8 cellular contexts compared by ENCODE assay signal in genomic region chr5:108381034-108381954, GRCh38. TPM values are rescaled to one million over a fixed set of nuclear protein-coding genes. Genes with fewer than 3 reads are reported as not detected.
DNase-seq lines count a peak whose midpoint lies in the region; ATAC-seq and TF ChIP-seq lines count a peak whose summit lies in the region.

No MANE protein-coding gene starts in this region.

- H3K4me3 Mint-ChIP-seq in activated T-helper 17 cell treated with anti-CD3 and anti-CD28 coated beads, Interleukin-2, amount 50 U/mL, for 72 hours, result peak overlapping the region; percentile 86
- H3K4me3 Mint-ChIP-seq in nephron progenitor cell, result peak overlapping the region; percentile 77
- peak overlapping the region; percentile 77 for H3K4me3 Mint-ChIP-seq in stimulated activated naive CD8-positive, alpha-beta T cell treated with anti-CD3 and anti-CD28 coated beads, Interleukin-15, Interleukin-2, amounts not matched to agents 100 ng/mL and 50 ng/mL, for 24 hours

- peak overlapping the region; percentile 91 for H2AFZ ChIP-seq in OCI-LY7 (ENCODE audit: low read length)

- no peaks in the 10 kb centered on the region for H3K36me3 ChIP-seq in BLaER1
- peaks cover 7% of the 10 kb centered on the region; the same call in 1 of the 2 replicates for H3K36me3 ChIP-seq in OCI-LY7 (ENCODE audit: insufficient read depth, low read length)

- H3K9ac ChIP-seq in BLaER1, result peak overlapping the region; percentile 95

- H3K27me3 ChIP-seq in BLaER1, result no peaks in the 10 kb centered on the region

- POLR2A ChIA-PET in OCI-LY7 (lab: Charles Lee), result interaction anchor here (1.3 to 1.8 kb wide), 4 partner anchors 9 to 36 kb away, joined by 3 to 7 read pairs (median 4); no protein-coding TSS in a partner anchor

- DNase-seq in OCI-LY7 (ENCODE audit: low spot score) (peak; percentile 82), fibroblast of pulmonary artery (ENCODE audit: low read depth) (peak; percentile 68), nephron progenitor cell (peak; percentile 72)

- peaks cover 8% of the 10 kb centered on the region for H4K20me1 ChIP-seq in BLaER1
- no peaks in the 10 kb centered on the region for H4K20me1 ChIP-seq in OCI-LY7 (ENCODE audit: insufficient read depth, low read length)

- H3K4me1 Mint-ChIP-seq in activated T-helper 17 cell treated with anti-CD3 and anti-CD28 coated beads, Interleukin-2, amount 50 U/mL, for 72 hours, result peaks cover 17% of the 10 kb centered on the region
- peaks cover 39% of the 10 kb centered on the region for H3K4me1 Mint-ChIP-seq in nephron progenitor cell
- peaks cover 43% of the 10 kb centered on the region for H3K4me1 Mint-ChIP-seq in stimulated activated naive CD8-positive, alpha-beta T cell treated with anti-CD3 and anti-CD28 coated beads, Interleukin-15, Interleukin-2, amounts not matched to agents 100 ng/mL and 50 ng/mL, for 24 hours (ENCODE audit: low read depth)

- CTCF ChIA-PET in OCI-LY7 (lab: Charles Lee; ENCODE audit: unreplicated experiment), result no interaction called here

- H3K27me3 Mint-ChIP-seq in activated T-helper 17 cell treated with anti-CD3 and anti-CD28 coated beads, Interleukin-2, amount 50 U/mL, for 72 hours, result no peaks in the 10 kb centered on the region
- no peaks in the 10 kb centered on the region for H3K27me3 Mint-ChIP-seq in nephron progenitor cell (ENCODE audit: low read depth, poor library complexity)
- H3K27me3 Mint-ChIP-seq in stimulated activated naive CD8-positive, alpha-beta T cell treated with anti-CD3 and anti-CD28 coated beads, Interleukin-15, Interleukin-2, amounts not matched to agents 100 ng/mL and 50 ng/mL, for 24 hours, result no peaks in the 10 kb centered on the region

- H3K9me3 Mint-ChIP-seq in activated T-helper 17 cell treated with anti-CD3 and anti-CD28 coated beads, Interleukin-2, amount 50 U/mL, for 72 hours, result no peaks in the 10 kb centered on the region
- peaks cover 19% of the 10 kb centered on the region for H3K9me3 Mint-ChIP-seq in nephron progenitor cell
- H3K9me3 Mint-ChIP-seq in stimulated activated naive CD8-positive, alpha-beta T cell treated with anti-CD3 and anti-CD28 coated beads, Interleukin-15, Interleukin-2, amounts not matched to agents 100 ng/mL and 50 ng/mL, for 24 hours, result peaks cover 6% of the 10 kb centered on the region

- H3K79me2 ChIP-seq in OCI-LY7 (ENCODE audit: insufficient read depth, low read depth, low read length), result peaks cover 33% of the 10 kb centered on the region; the same call in 1 of the 2 replicates

- peak; percentile 51 for ATAC-seq in GM18909 (IDR thresholded peaks at IDR 0.05; ENCODE audit: poor library complexity, unreplicated experiment)
- peak; percentile 54 for ATAC-seq in HG03159 (IDR thresholded peaks at IDR 0.05; ENCODE audit: unreplicated experiment)
- ATAC-seq in activated T-helper 17 cell treated with anti-CD3 and anti-CD28 coated beads, Interleukin-2, amount 50 U/mL, for 72 hours (replicated peaks), result peak; percentile 69

- no peak overlapping the region for H3K27ac Mint-ChIP-seq in activated T-helper 17 cell treated with anti-CD3 and anti-CD28 coated beads, Interleukin-2, amount 50 U/mL, for 72 hours
- peak overlapping the region; percentile 71 for H3K27ac Mint-ChIP-seq in nephron progenitor cell
- peak overlapping the region; percentile 83 for H3K27ac Mint-ChIP-seq in stimulated activated naive CD8-positive, alpha-beta T cell treated with anti-CD3 and anti-CD28 coated beads, Interleukin-15, Interleukin-2, amounts not matched to agents 100 ng/mL and 50 ng/mL, for 24 hours

- H3K9me3 ChIP-seq in BLaER1 (peaks cover 11% of the 10 kb centered on the region), OCI-LY7 (ENCODE audit: low read length) (peaks cover 9% of the 10 kb centered on the region; the same call in 1 of the 2 replicates)

- intact Hi-C loops in OCI-LY7 (cut with micrococcal nuclease; ENCODE audit: unreplicated experiment), result loop anchor here (5.0 to 10.0 kb wide), 4 partner anchors 364 to 1314 kb away; partner anchors contain the start of gene FER

- H3K4me1 ChIP-seq in BLaER1, result peaks cover 21% of the 10 kb centered on the region
- H3K4me1 ChIP-seq in OCI-LY7 (ENCODE audit: insufficient read depth, low read length, poor library complexity, severe bottlenecking), result peaks cover 28% of the 10 kb centered on the region

- no peaks in the 10 kb centered on the region for H3K36me3 Mint-ChIP-seq in activated T-helper 17 cell treated with anti-CD3 and anti-CD28 coated beads, Interleukin-2, amount 50 U/mL, for 72 hours (ENCODE audit: low read depth)
- peaks cover 22% of the 10 kb centered on the region for H3K36me3 Mint-ChIP-seq in nephron progenitor cell (ENCODE audit: low read depth)
- peaks cover 13% of the 10 kb centered on the region for H3K36me3 Mint-ChIP-seq in stimulated activated naive CD8-positive, alpha-beta T cell treated with anti-CD3 and anti-CD28 coated beads, Interleukin-15, Interleukin-2, amounts not matched to agents 100 ng/mL and 50 ng/mL, for 24 hours (ENCODE audit: low read depth)

- H3K4me3 ChIP-seq in BLaER1 (peak overlapping the region; percentile 94), OCI-LY7 (ENCODE audit: low read depth, low read length, poor library complexity, severe bottlenecking) (peak overlapping the region; percentile 92), fibroblast of pulmonary artery (replicated peaks; ENCODE audit: low read depth, low read length) (peak overlapping the region; percentile 74)

- H3K4me2 ChIP-seq in BLaER1 (peak overlapping the region; percentile 89), OCI-LY7 (ENCODE audit: low read length) (peak overlapping the region; percentile 91)

- H3K27ac ChIP-seq in BLaER1 (peak overlapping the region; percentile 97), OCI-LY7 (ENCODE audit: low read depth, low read length, poor library complexity, severe bottlenecking) (peak overlapping the region; percentile 92)

- BruUV-seq in OCI-LY7 (replicated peaks; lab: Mats Ljungman, UMichigan), result no TSS peak

- no peaks in the 10 kb centered on the region for H3K9me2 ChIP-seq in OCI-LY7 (ENCODE audit: insufficient read depth, low read length)

- TF ChIP-seq CTCF in OCI-LY7 (conservative IDR thresholded peaks at IDR 0.05; ENCODE audit: low read length), result no peak
- TF ChIP-seq CTCF in fibroblast of pulmonary artery (IDR thresholded peaks at IDR 0.05; ENCODE audit: low read length, missing control alignments), result no peak
- no peak for TF ChIP-seq CTCF in nephron progenitor cell (IDR thresholded peaks at IDR 0.05)

RNA-seq across cellular contexts. Expression of gene FBXL17, which starts 0.6 kb away (rescaled TPM):
- 10.2 TPM in 2 replicates for total RNA-seq in OCI-LY7 (2014; rRNA removed; shearing (Covaris generic))
- total RNA-seq in OCI-LY7 (2022), result 20.5 and 21.6 TPM in 2 replicates
- total RNA-seq in activated T-helper 17 cell treated with anti-CD3 and anti-CD28 coated beads, Interleukin-2, amount 50 U/mL, for 72 hours, result 1 to 10 TPM; 5.9 to 9.1 TPM

Comparison
In these comparisons a context has a peak if more than half of its experiments do, and no peak if none do; other contexts are left out.
1. Peak in every context shown above with its lines: DNase-seq, ATAC-seq, H3K4me3 ChIP-seq and H3K27ac ChIP-seq.